Comparison of ENCODE assay signal across 15 cellular contexts in genomic region chr3:30598663-30599545, GRCh38. TPM values are rescaled to one million over a fixed set of nuclear protein-coding genes. Genes with fewer than 3 reads are reported as not detected.
DNase-seq lines count a peak whose midpoint lies in the region; ATAC-seq and TF ChIP-seq lines count a peak whose summit lies in the region.
"Had no signal": no experiment of that assay in that cellular context is flagged by ENCODE, and none has a peak within 500 bp of the region (broad histone marks: within the 10 kb centered on the region; RNA-seq: fewer than 3 reads in every experiment).

No MANE protein-coding gene starts in this region.

- peaks cover 48% of the 10 kb centered on the region for H3K4me1 Mint-ChIP-seq in Calu3 (ENCODE audit: low read depth, unreplicated experiment)
- H3K4me1 Mint-ChIP-seq in naive thymus-derived CD4-positive, alpha-beta T cell = peaks cover 14 to 69% (median 53%) of the 10 kb centered on the region in 7 donors

- no peaks in the 10 kb centered on the region for H3K9me3 Mint-ChIP-seq in Calu3 (ENCODE audit: low read depth, unreplicated experiment)
- peaks cover 0 to 19% of the 10 kb centered on the region in 2 donors for H3K9me3 Mint-ChIP-seq in activated naive CD4-positive, alpha-beta T cell treated with anti-CD3 and anti-CD28 coated beads, Interleukin-2, amount 50 U/mL, for 72 hours
- H3K9me3 Mint-ChIP-seq in naive thymus-derived CD4-positive, alpha-beta T cell = peaks cover 0 to 8% (median under 1%) of the 10 kb centered on the region in 11 donors

- TF ChIP-seq CTCF in Calu3 (IDR thresholded peaks at IDR 0.05; ENCODE audit: unreplicated experiment) = no peak

- peaks cover 12% of the 10 kb centered on the region for H3K36me3 Mint-ChIP-seq in Calu3 (ENCODE audit: insufficient read depth, unreplicated experiment)
- peaks cover 10 to 32% of the 10 kb centered on the region in 2 donors for H3K36me3 Mint-ChIP-seq in activated naive CD4-positive, alpha-beta T cell treated with anti-CD3 and anti-CD28 coated beads, Interleukin-2, amount 50 U/mL, for 72 hours
- peaks cover 0 to 7% (median 2%) of the 10 kb centered on the region in 5 donors for H3K36me3 Mint-ChIP-seq in naive thymus-derived CD4-positive, alpha-beta T cell

- no peaks in the 10 kb centered on the region for H3K27me3 ChIP-seq in naive thymus-derived CD4-positive, alpha-beta T cell (ENCODE audit: control insufficient read depth in 2 of 2, insufficient read depth in 2 of 2, low read length in 2 of 2)
- H3K27me3 ChIP-seq: heart left ventricle, left lung, testis had no signal

- peak overlapping the region; percentile 76 for H3K27ac Mint-ChIP-seq in Calu3 (ENCODE audit: unreplicated experiment)
- peak overlapping the region; percentile 3 to 5 for H3K27ac Mint-ChIP-seq in activated naive CD4-positive, alpha-beta T cell treated with anti-CD3 and anti-CD28 coated beads, Interleukin-2, amount 50 U/mL, for 72 hours
- peak overlapping the region; percentile 48 to 93 (median 70) for H3K27ac Mint-ChIP-seq in naive thymus-derived CD4-positive, alpha-beta T cell

- ATAC-seq in HG03354 (IDR thresholded peaks at IDR 0.05; ENCODE audit: poor library complexity, severe bottlenecking, unreplicated experiment) = peak; percentile 63
- ATAC-seq in activated naive CD4-positive, alpha-beta T cell treated with anti-CD3 and anti-CD28 coated beads, Interleukin-2, amount 50 U/mL, for 72 hours = peak; percentile 89 to 91
- peak; percentile 44 for ATAC-seq in naive thymus-derived CD4-positive, alpha-beta T cell
- ATAC-seq in GM18870 (IDR thresholded peaks at IDR 0.05; ENCODE audit: unreplicated experiment) = no peak
- ATAC-seq in Right ventricle myocardium inferior = no peak
- ATAC-seq in GM21515 (IDR thresholded peaks at IDR 0.05; ENCODE audit: unreplicated experiment) = no peak
- no peak for ATAC-seq in HG03039 (IDR thresholded peaks at IDR 0.05; ENCODE audit: unreplicated experiment)
- ATAC-seq: heart left ventricle, K562, left lung had no signal

- DNase-seq in Calu3 = no peak
- DNase-seq in activated naive CD4-positive, alpha-beta T cell treated with anti-CD3 and anti-CD28 coated beads, Interleukin-2, amount 50 U/mL, for 72 hours (ENCODE audit: low spot score in 2 of 2) = no peak
- DNase-seq in naive thymus-derived CD4-positive, alpha-beta T cell = no peak
- no peak for DNase-seq in Right ventricle myocardium inferior (ENCODE audit: missing footprints)
- DNase-seq: activated effector memory CD4-positive, alpha-beta T cell treated with anti-CD3 and anti-CD28 coated beads, Interleukin-2, amount 50 U/mL, for 16 hours; cerebellar nuclear complex; heart left ventricle; left lung; NCI-H526 treated with DMSO at 0.1 percent for 48 hours; testis had no signal

- intact Hi-C loops in Calu3 (cut with micrococcal nuclease; ENCODE audit: unreplicated experiment) (loop anchor here (5.0 kb wide), 1 partner anchor 107 kb away; no protein-coding TSS in a partner anchor), Right ventricle myocardium inferior (cut with DNase I) (loop anchor here (5.0 kb wide), 1 partner anchor 63 kb away; no protein-coding TSS in a partner anchor)
- intact Hi-C loops in naive thymus-derived CD4-positive, alpha-beta T cell (cut with micrococcal nuclease) = loop anchor here in 1 of 2 donors (1.0 to 5.0 kb wide), 2 partner anchors 7 to 77 kb away; partner anchors contain the start of gene TGFBR2

- CTCF ChIA-PET in Calu3 (lab: Charles Lee) = no interaction called here
- CTCF ChIA-PET in naive thymus-derived CD4-positive, alpha-beta T cell (lab: Charles Lee) = no interaction called here

- no peaks in the 10 kb centered on the region for H3K36me3 ChIP-seq in naive thymus-derived CD4-positive, alpha-beta T cell (ENCODE audit: control insufficient read depth in 2 of 3, insufficient read depth in 3 of 3, low read length in 3 of 3)
- H3K36me3 ChIP-seq: heart left ventricle, left lung had no signal

- H3K27ac ChIP-seq in naive thymus-derived CD4-positive, alpha-beta T cell (ENCODE audit: low read depth, low read length) = no peak overlapping the region
- H3K27ac ChIP-seq: testis had no signal

- POLR2A ChIA-PET in naive thymus-derived CD4-positive, alpha-beta T cell (lab: Charles Lee) = interaction anchor here (0.8 to 1.1 kb wide), 2 partner anchors 9 to 32 kb away, joined by 3 read pairs; no protein-coding TSS in a partner anchor

- H3K4me3 ChIP-seq in naive thymus-derived CD4-positive, alpha-beta T cell (ENCODE audit: low read length) = no peak overlapping the region
- H3K4me3 ChIP-seq: heart left ventricle, K562, left lung, testis had no signal

- no peak overlapping the region for H3K4me3 Mint-ChIP-seq in Calu3 (ENCODE audit: low read depth, unreplicated experiment)
- peak overlapping the region in 9 of 10 donors; percentile 4 to 76 (median 29) for H3K4me3 Mint-ChIP-seq in naive thymus-derived CD4-positive, alpha-beta T cell

- no TSS peak for BruUV-seq in Calu3 (replicated peaks; lab: Mats Ljungman, UMichigan)

- H3K27me3 Mint-ChIP-seq in Calu3 (ENCODE audit: unreplicated experiment) = no peaks in the 10 kb centered on the region
- no peaks in the 10 kb centered on the region for H3K27me3 Mint-ChIP-seq in naive thymus-derived CD4-positive, alpha-beta T cell

- H3K4me1 ChIP-seq in naive thymus-derived CD4-positive, alpha-beta T cell (ENCODE audit: control insufficient read depth in 2 of 2, insufficient read depth in 2 of 2, low read length in 2 of 2) = peaks cover 2 to 31% of the 10 kb centered on the region in 2 donors
- H3K4me1 ChIP-seq: testis had no signal

- H3K9me3 ChIP-seq in naive thymus-derived CD4-positive, alpha-beta T cell (ENCODE audit: control insufficient read depth in 2 of 3, low read length in 3 of 3) = no peaks in the 10 kb centered on the region
- H3K9me3 ChIP-seq: left lung, testis had no signal

RNA-seq across cellular contexts. Expression of gene TGFBR2, which starts 7.5 kb away (rescaled TPM):
- total RNA-seq in Calu3 (2022) (103 and 105 TPM in 2 replicates), Right ventricle myocardium inferior (186 TPM)
- 10 to 100 TPM; 45.0 to 74.1 TPM for total RNA-seq in activated naive CD4-positive, alpha-beta T cell treated with anti-CD3 and anti-CD28 coated beads, Interleukin-2, amount 50 U/mL, for 72 hours
- 100 to 1,000 TPM in 4 of 5 experiments, 10 to 100 TPM in 1; 63.0 to 171 (median 155) TPM for total RNA-seq in naive thymus-derived CD4-positive, alpha-beta T cell
- 100 to 1,000 TPM; 150 to 263 TPM for polyA plus RNA-seq in naive thymus-derived CD4-positive, alpha-beta T cell

Comparison
In these comparisons a context has a peak if more than half of its experiments do, and no peak if none do; other contexts are left out.
1. H3K27ac Mint-ChIP-seq: peak in every context shown above with its lines; median percentile 76 in Calu3; 70 in naive thymus-derived CD4-positive, alpha-beta T cell; 4 in activated naive CD4-positive, alpha-beta T cell treated with anti-CD3 and anti-CD28 coated beads, Interleukin-2, amount 50 U/mL, for 72 hours.
2. ATAC-seq: peak in HG03354 (single experiment), activated naive CD4-positive, alpha-beta T cell treated with anti-CD3 and anti-CD28 coated beads, Interleukin-2, amount 50 U/mL, for 72 hours (2 of 2) and naive thymus-derived CD4-positive, alpha-beta T cell (single experiment); none in GM18870 (single experiment), Right ventricle myocardium inferior (single experiment), GM21515 (single experiment) and HG03039 (single experiment).